In genomic region chr3:135966349-135966695, GRCh38 we compare ENCODE assay signal across 8 cellular contexts. TPM values are rescaled to one million over a fixed set of nuclear protein-coding genes. Genes with fewer than 3 reads are reported as not detected.
DNase-seq lines count a peak whose midpoint lies in the region; ATAC-seq, FAIRE-seq and TF ChIP-seq lines count a peak whose summit lies in the region.

No MANE protein-coding gene starts in this region.

- no peaks in the 10 kb centered on the region for H3K27me3 Mint-ChIP-seq in astrocyte (ENCODE audit: low read depth, unreplicated experiment)

- peak overlapping the region; percentile 87 for H3K4me3 ChIP-seq in astrocyte (ENCODE audit: insufficient read depth, low read depth, low read length)
- H3K4me3 ChIP-seq in keratinocyte (ENCODE audit: control insufficient read depth in 2 of 3, extremely low read depth in 1 of 3, insufficient read depth in 2 of 3, low read depth in 1 of 3, low read length in 3 of 3): peak overlapping the region; percentile 71 to 84 (median 72)
- H3K4me3 ChIP-seq in stomach smooth muscle (ENCODE audit: low read length in 2 of 2): peak overlapping the region; percentile 56 to 83

- DNase-seq in NCI-H1436 (lab: John Stamatoyannopoulos, UW): peak; percentile 37
- no peak for DNase-seq in NCI-H1436 treated with DMSO at 0.1 percent for 48 hours (lab: John Stamatoyannopoulos, UW)
- peak; percentile 7 for DNase-seq in HT-29 (ENCODE audit: low spot score)
- no peak for DNase-seq in astrocyte (ENCODE audit: low read depth)
- no peak for DNase-seq in keratinocyte (ENCODE audit: low read depth, low spot score)
- no peak for DNase-seq in OCI-M1 (lab: John Stamatoyannopoulos, UW)

- no peaks in the 10 kb centered on the region for H3K27me3 ChIP-seq in astrocyte (ENCODE audit: insufficient read depth, low read length)
- no peaks in the 10 kb centered on the region for H3K27me3 ChIP-seq in keratinocyte (ENCODE audit: control insufficient read depth, extremely low read depth, insufficient read depth, low read length)
- no peaks in the 10 kb centered on the region for H3K27me3 ChIP-seq in stomach smooth muscle (ENCODE audit: control insufficient read depth in 1 of 2, insufficient read depth in 2 of 2, low read length in 2 of 2)

- peak overlapping the region; percentile 93 for H3K9ac ChIP-seq in astrocyte (ENCODE audit: low read length)
- H3K9ac ChIP-seq in keratinocyte (ENCODE audit: control insufficient read depth, extremely low read depth, insufficient read depth, low read length): peak overlapping the region; percentile 82
- peak overlapping the region; percentile 81 to 88 for H3K9ac ChIP-seq in stomach smooth muscle (ENCODE audit: low read length in 2 of 2)

- H3K9me3 ChIP-seq in astrocyte (ENCODE audit: insufficient read depth, low read depth, low read length) (no peaks in the 10 kb centered on the region), keratinocyte (ENCODE audit: control insufficient read depth, low read depth, low read length) (no peaks in the 10 kb centered on the region), stomach smooth muscle (ENCODE audit: control insufficient read depth in 2 of 2, low read length in 2 of 2) (peaks cover 0 to 2% of the 10 kb centered on the region in 2 donors)

- no peaks in the 10 kb centered on the region for H3K36me3 ChIP-seq in astrocyte (ENCODE audit: insufficient read depth, low read length)
- H3K36me3 ChIP-seq in keratinocyte (ENCODE audit: control insufficient read depth in 2 of 2, extremely low read depth in 1 of 2, insufficient read depth in 2 of 2, low read length in 2 of 2): no peaks in the 10 kb centered on the region
- H3K36me3 ChIP-seq in stomach smooth muscle (ENCODE audit: control insufficient read depth in 2 of 2, insufficient read depth in 2 of 2, low read length in 2 of 2): no peaks in the 10 kb centered on the region

- H3K27ac Mint-ChIP-seq in astrocyte (ENCODE audit: unreplicated experiment): peak overlapping the region; percentile 48

- H3K79me2 ChIP-seq in astrocyte (ENCODE audit: insufficient read depth, low read length): peaks cover 53% of the 10 kb centered on the region
- H3K79me2 ChIP-seq in keratinocyte (ENCODE audit: control insufficient read depth, insufficient read depth, low read length): peaks cover 39% of the 10 kb centered on the region

- H3K36me3 Mint-ChIP-seq in astrocyte (ENCODE audit: low read depth, unreplicated experiment): no peaks in the 10 kb centered on the region

- peaks cover 22% of the 10 kb centered on the region for H3K4me1 ChIP-seq in astrocyte (ENCODE audit: insufficient read depth, low read length)
- H3K4me1 ChIP-seq in keratinocyte (ENCODE audit: control insufficient read depth, extremely low read depth, insufficient read depth, low read length): peaks cover 39% of the 10 kb centered on the region
- H3K4me1 ChIP-seq in stomach smooth muscle (ENCODE audit: control insufficient read depth, insufficient read depth, low read length): peaks cover 6% of the 10 kb centered on the region

- peak overlapping the region; percentile 89 for H3K4me3 Mint-ChIP-seq in astrocyte (ENCODE audit: unreplicated experiment)

- H2AFZ ChIP-seq in astrocyte (ENCODE audit: low read depth, low read length): peak overlapping the region; percentile 80
- H2AFZ ChIP-seq in keratinocyte (ENCODE audit: control insufficient read depth, low read length): peak overlapping the region; percentile 74

- FAIRE-seq in astrocyte (lab: Jason Lieb, UNC): no peak
- no peak for FAIRE-seq in keratinocyte (lab: Jason Lieb, UNC)

- dilution Hi-C loops in keratinocyte (cut with MboI; ENCODE audit: extremely low pct_ligation_motif_present, low sequenced_read_pairs): no loop called here

- H3K4me2 ChIP-seq in astrocyte (ENCODE audit: low read length) (peak overlapping the region; percentile 92), keratinocyte (ENCODE audit: control insufficient read depth, extremely low read depth, insufficient read depth, low read depth, low read length) (peak overlapping the region; percentile 91)

- H3K4me1 Mint-ChIP-seq in astrocyte (ENCODE audit: low read depth, unreplicated experiment): peaks cover 31% of the 10 kb centered on the region

- no peak for ATAC-seq in GM21717 (IDR thresholded peaks at IDR 0.05; ENCODE audit: unreplicated experiment)

- H3K9me3 Mint-ChIP-seq in astrocyte (ENCODE audit: unreplicated experiment): no peaks in the 10 kb centered on the region

- H4K20me1 ChIP-seq in astrocyte (ENCODE audit: insufficient read depth, low read length) (peaks cover 18% of the 10 kb centered on the region), keratinocyte (ENCODE audit: control insufficient read depth, extremely low read depth, insufficient read depth, low read length) (no peaks in the 10 kb centered on the region)

- no peak for TF ChIP-seq CTCF in astrocyte (IDR thresholded peaks at IDR 0.05; ENCODE audit: insufficient read depth, low read depth, low read length)
- TF ChIP-seq CTCF in keratinocyte (optimal IDR thresholded peaks at IDR 0.05 in 1 of 3, IDR thresholded peaks at IDR 0.05 in 1 of 3, conservative IDR thresholded peaks at IDR 0.05 in 1 of 3; ENCODE audit: extremely low read depth in 1 of 3, insufficient read depth in 2 of 3, low read length in 3 of 3): no peak

- H3K9me1 ChIP-seq in keratinocyte (ENCODE audit: control insufficient read depth, extremely low read depth, insufficient read depth, low read length): no peaks in the 10 kb centered on the region

- peak overlapping the region; percentile 89 for H3K27ac ChIP-seq in astrocyte (ENCODE audit: low read depth, low read length)
- peak overlapping the region; percentile 70 for H3K27ac ChIP-seq in keratinocyte (ENCODE audit: control insufficient read depth, insufficient read depth, low read length)
- H3K27ac ChIP-seq in stomach smooth muscle (ENCODE audit: low read length): peak overlapping the region; percentile 91

RNA-seq across cellular contexts. Expression of gene PPP2R3A, which starts 0.8 kb away (rescaled TPM):
- 2.1 and 2.3 TPM in 2 replicates for total RNA-seq in HT-29 (2014; rRNA removed; shearing (Covaris generic))
- 18.7 and 19.5 TPM in 2 replicates for total RNA-seq in astrocyte
- polyA plus RNA-seq in keratinocyte: 10.3 to 11.8 TPM (median 11.1 TPM) in 3 replicates
- polyA plus RNA-seq in keratinocyte (2011; ENCODE audit: low read depth): 8.8 TPM
- 5.2 and 9.6 TPM in 2 replicates for polyA plus RNA-seq in keratinocyte (2011; cell fraction: cytosol; rRNA removed)
- polyA plus RNA-seq in keratinocyte (2011; cell fraction: nucleus; rRNA removed): 10.3 and 10.9 TPM in 2 replicates
- polyA plus RNA-seq in keratinocyte (2012; ENCODE audit: low replicate concordance): 6.7 and 10.7 TPM in 2 replicates
- polyA minus RNA-seq in keratinocyte: 17.9 to 30.8 TPM (median 22.1 TPM) in 3 replicates
- 9.0 TPM for polyA minus RNA-seq in keratinocyte (2011; cell fraction: cytosol; rRNA and poly(A)+ RNA removed)
- polyA minus RNA-seq in keratinocyte (2011; cell fraction: nucleus; rRNA and poly(A)+ RNA removed): 14.4 and 29.9 TPM in 2 replicates

Comparison
In these comparisons a context has a peak if more than half of its experiments do, and no peak if none do; other contexts are left out.
1. DNase-seq: peak in NCI-H1436 (single experiment) and HT-29 (single experiment); none in NCI-H1436 treated with DMSO at 0.1 percent for 48 hours (single experiment), astrocyte (single experiment), keratinocyte (single experiment) and OCI-M1 (single experiment).
2. Peak in every context shown above with its lines, with median percentiles within 50 percentile points of each other: H3K27ac ChIP-seq, H3K4me3 ChIP-seq and H3K9ac ChIP-seq.